Comparison of ENCODE assay signal across 11 cellular contexts in genomic region chr6:132085731-132086130, GRCh38.
DNase-seq lines count a peak whose midpoint lies in the region; ATAC-seq, FAIRE-seq and TF ChIP-seq lines count a peak whose summit lies in the region.
"Had no signal": no experiment of that assay in that cellular context is flagged by ENCODE, and none has a peak within 500 bp of the region (broad histone marks: within the 10 kb centered on the region; RNA-seq: fewer than 3 reads in every experiment).

No MANE protein-coding gene starts in this region.

- H3K9me3 Mint-ChIP-seq in activated naive CD8-positive, alpha-beta T cell treated with anti-CD3 and anti-CD28 coated beads, Interleukin-2, amount 50 U/mL, for 24 hours = peaks cover 5% of the 10 kb centered on the region
- H3K9me3 Mint-ChIP-seq in stimulated activated memory B cell treated with anti-CD40 and anti-IgM and Interleukin-4, amounts not matched to agents 10 μg/mL and 1 μg/mL and 100 μg/mL, for 72 hours = peaks cover 2% of the 10 kb centered on the region

- dilution Hi-C loops in endothelial cell of umbilical vein (cut with MboI; ENCODE audit: extremely low pct_ligation_motif_present, low sequenced_read_pairs) = no loop called here

- H3K4me1 ChIP-seq in endothelial cell of umbilical vein (ENCODE audit: control insufficient read depth, extremely low read depth, insufficient read depth, low read length) = peaks cover 56% of the 10 kb centered on the region
- no peaks in the 10 kb centered on the region for H3K4me1 ChIP-seq in prostate gland (replicated peaks)

- POLR2A ChIA-PET in endothelial cell of umbilical vein (lab: Charles Lee) = interaction anchor here (1.1 to 8.1 kb wide), 5 partner anchors 22 to 137 kb away, joined by 3 to 135 read pairs (median 5); partner anchors contain the start of gene CCN2

- no peaks in the 10 kb centered on the region for H4K20me1 ChIP-seq in endothelial cell of umbilical vein (replicated peaks; ENCODE audit: control insufficient read depth, extremely low read depth, insufficient read depth, low read length)

- 70% methylated on average over 5 of the region's 5 CpGs for WGBS in prostate gland

- no peaks in the 10 kb centered on the region for H3K4me1 Mint-ChIP-seq in activated naive CD8-positive, alpha-beta T cell treated with anti-CD3 and anti-CD28 coated beads, Interleukin-2, amount 50 U/mL, for 24 hours
- no peaks in the 10 kb centered on the region for H3K4me1 Mint-ChIP-seq in stimulated activated memory B cell treated with anti-CD40 and anti-IgM and Interleukin-4, amounts not matched to agents 10 μg/mL and 1 μg/mL and 100 μg/mL, for 72 hours

- peak overlapping the region; percentile 99 for H3K27ac ChIP-seq in endothelial cell of umbilical vein (ENCODE audit: insufficient read depth, low read depth, low read length)
- H3K27ac ChIP-seq in prostate gland = peak overlapping the region; percentile 24

- H3K4me2 ChIP-seq in endothelial cell of umbilical vein (ENCODE audit: insufficient read depth, low read length) = peak overlapping the region; percentile 43

- H3K36me3 ChIP-seq in endothelial cell of umbilical vein (ENCODE audit: control insufficient read depth in 2 of 2, extremely low read depth in 1 of 2, insufficient read depth in 2 of 2, low read length in 2 of 2) (no peaks in the 10 kb centered on the region), prostate gland (no peaks in the 10 kb centered on the region)

- H3K36me3 Mint-ChIP-seq in activated naive CD8-positive, alpha-beta T cell treated with anti-CD3 and anti-CD28 coated beads, Interleukin-2, amount 50 U/mL, for 24 hours (ENCODE audit: low read depth) = no peaks in the 10 kb centered on the region
- H3K36me3 Mint-ChIP-seq in stimulated activated memory B cell treated with anti-CD40 and anti-IgM and Interleukin-4, amounts not matched to agents 10 μg/mL and 1 μg/mL and 100 μg/mL, for 72 hours = no peaks in the 10 kb centered on the region
- H3K36me3 Mint-ChIP-seq: CD8-positive, alpha-beta T cell had no signal

- TF ChIP-seq CTCF in endothelial cell of umbilical vein (IDR thresholded peaks at IDR 0.05; ENCODE audit: extremely low read depth in 1 of 2, insufficient read depth in 1 of 2, low read depth in 1 of 2, low read length in 2 of 2) (no peak), prostate gland (IDR thresholded peaks at IDR 0.05) (no peak)

- no peak overlapping the region for H3K4me3 Mint-ChIP-seq in activated naive CD8-positive, alpha-beta T cell treated with anti-CD3 and anti-CD28 coated beads, Interleukin-2, amount 50 U/mL, for 24 hours
- H3K4me3 Mint-ChIP-seq in stimulated activated memory B cell treated with anti-CD40 and anti-IgM and Interleukin-4, amounts not matched to agents 10 μg/mL and 1 μg/mL and 100 μg/mL, for 72 hours = no peak overlapping the region
- H3K4me3 Mint-ChIP-seq: CD8-positive, alpha-beta T cell had no signal

- no TSS peak for BruUV-seq in endothelial cell of umbilical vein (replicated peaks; lab: Mats Ljungman, UMichigan)

- peak overlapping the region; percentile 93 for H3K9ac ChIP-seq in endothelial cell of umbilical vein (replicated peaks; ENCODE audit: extremely low read depth, insufficient read depth, low read length)

- intact Hi-C loops in endothelial cell of umbilical vein (cut with micrococcal nuclease) = loop anchor here (1.0 to 2.0 kb wide), 3 partner anchors 22 to 134 kb away; partner anchors contain the start of gene CCN2
- intact Hi-C loops in prostate gland (cut with DNase I) = loop anchor here (5.0 kb wide), 2 partner anchors 47 to 133 kb away; partner anchors contain the start of gene CCN2

- DNase-seq in HK-2 (ENCODE audit: unreplicated experiment) = peak; percentile 13
- no peak for DNase-seq in endothelial cell of umbilical vein (ENCODE audit: low read depth, low spot score)
- DNase-seq in prostate gland (ENCODE audit: low spot score) = no peak
- DNase-seq in activated naive CD8-positive, alpha-beta T cell treated with anti-CD3 and anti-CD28 coated beads, Interleukin-2, amount 50 U/mL, for 24 hours = no peak
- no peak for DNase-seq in NCI-H1694 (lab: John Stamatoyannopoulos, UW)
- DNase-seq: CD8-positive, alpha-beta T cell; left colon had no signal

- no peak for FAIRE-seq in endothelial cell of umbilical vein (lab: Jason Lieb, UNC)

- H3K27me3 ChIP-seq in endothelial cell of umbilical vein (ENCODE audit: control insufficient read depth in 2 of 2, insufficient read depth in 2 of 2, low read length in 2 of 2) = no peaks in the 10 kb centered on the region
- no peaks in the 10 kb centered on the region for H3K27me3 ChIP-seq in prostate gland (replicated peaks; ENCODE audit: insufficient read depth)

- H2AFZ ChIP-seq in endothelial cell of umbilical vein (ENCODE audit: low read depth, low read length) = peak overlapping the region; percentile 25

- H3K79me2 ChIP-seq in endothelial cell of umbilical vein (ENCODE audit: control insufficient read depth, insufficient read depth, low read length) = no peaks in the 10 kb centered on the region

- peak; percentile 5 for ATAC-seq in GM18511 (IDR thresholded peaks at IDR 0.05; ENCODE audit: unreplicated experiment)
- ATAC-seq in activated naive CD8-positive, alpha-beta T cell treated with anti-CD3 and anti-CD28 coated beads, Interleukin-2, amount 50 U/mL, for 24 hours = no peak
- ATAC-seq in GM19023 (IDR thresholded peaks at IDR 0.05; ENCODE audit: unreplicated experiment) = no peak
- ATAC-seq in stimulated activated memory B cell treated with anti-CD40 and anti-IgM and Interleukin-4, amounts not matched to agents 10 μg/mL and 1 μg/mL and 100 μg/mL, for 72 hours = no peak
- ATAC-seq: CD8-positive, alpha-beta T cell; left colon; sciatic nerve had no signal

- TF ChIP-seq POLR2A in endothelial cell of umbilical vein (IDR thresholded peaks at IDR 0.05; ENCODE audit: low read depth, low read length) (peak; percentile 34), prostate gland (IDR thresholded peaks at IDR 0.05) (no peak)

- no peak overlapping the region for H3K27ac Mint-ChIP-seq in activated naive CD8-positive, alpha-beta T cell treated with anti-CD3 and anti-CD28 coated beads, Interleukin-2, amount 50 U/mL, for 24 hours
- no peak overlapping the region for H3K27ac Mint-ChIP-seq in stimulated activated memory B cell treated with anti-CD40 and anti-IgM and Interleukin-4, amounts not matched to agents 10 μg/mL and 1 μg/mL and 100 μg/mL, for 72 hours
- H3K27ac Mint-ChIP-seq: CD8-positive, alpha-beta T cell had no signal

- H3K9me1 ChIP-seq in endothelial cell of umbilical vein (replicated peaks; ENCODE audit: control insufficient read depth, extremely low read depth, insufficient read depth, low read length) = no peaks in the 10 kb centered on the region

- no peaks in the 10 kb centered on the region for H3K27me3 Mint-ChIP-seq in activated naive CD8-positive, alpha-beta T cell treated with anti-CD3 and anti-CD28 coated beads, Interleukin-2, amount 50 U/mL, for 24 hours
- H3K27me3 Mint-ChIP-seq in stimulated activated memory B cell treated with anti-CD40 and anti-IgM and Interleukin-4, amounts not matched to agents 10 μg/mL and 1 μg/mL and 100 μg/mL, for 72 hours = no peaks in the 10 kb centered on the region

- CTCF ChIA-PET in endothelial cell of umbilical vein (lab: Charles Lee) = interaction anchor here (0.7 to 2.8 kb wide), 9 partner anchors 11 to 194 kb away, joined by 3 to 12 read pairs (median 6); no protein-coding TSS in a partner anchor

- H3K9me3 ChIP-seq in endothelial cell of umbilical vein (replicated peaks; ENCODE audit: control insufficient read depth, insufficient read depth, low read length) = no peaks in the 10 kb centered on the region
- no peaks in the 10 kb centered on the region for H3K9me3 ChIP-seq in prostate gland

- H3K4me3 ChIP-seq in endothelial cell of umbilical vein (replicated peaks in 1 of 3; ENCODE audit: insufficient read depth in 1 of 3, low read depth in 1 of 3, low read length in 3 of 3) (no peak overlapping the region), prostate gland (no peak overlapping the region)

TF ChIP-seq in endothelial cell of umbilical vein, 7 proteins besides CTCF, POLR2A, EP300 and RAD21:
- no peak for TF ChIP-seq POLR2AphosphoS5 (IDR thresholded peaks at IDR 0.05; ENCODE audit: insufficient read depth, low read depth, low read length)
- TF ChIP-seq GATA2 (IDR thresholded peaks at IDR 0.05; ENCODE audit: insufficient read depth, insufficient read length, low read depth, low read length) = no peak
- TF ChIP-seq, protein P1, sequence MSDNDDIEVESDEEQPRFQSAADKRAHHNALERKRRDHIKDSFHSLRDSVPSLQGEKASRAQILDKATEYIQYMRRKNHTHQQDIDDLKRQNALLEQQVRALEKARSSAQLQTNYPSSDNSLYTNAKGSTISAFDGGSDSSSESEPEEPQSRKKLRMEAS (IDR thresholded peaks at IDR 0.05; ENCODE audit: insufficient read depth, insufficient read length) = no peak
- no peak for TF ChIP-seq JUN (IDR thresholded peaks at IDR 0.05; ENCODE audit: borderline replicate concordance, insufficient read depth, insufficient read length, low read depth)
- no peak for TF ChIP-seq MYC (IDR thresholded peaks at IDR 0.05; ENCODE audit: low read depth, low read length)
- no peak for TF ChIP-seq EZH2 (IDR thresholded peaks at IDR 0.05; ENCODE audit: borderline replicate concordance, low read depth, low read length, severe bottlenecking)
- no peak for TF ChIP-seq FOS (IDR thresholded peaks at IDR 0.05; ENCODE audit: borderline replicate concordance, insufficient read depth, low read length)
TF ChIP-seq in endothelial cell of umbilical vein: peak in this region for 0.
